1 cellular context compared by ENCODE assay signal in genomic region chr16:19186403-19186802, GRCh38.
TF ChIP-seq lines count a peak whose summit lies in the region.

No MANE protein-coding gene starts in this region.

TF ChIP-seq in GM23338, 12 proteins besides CTCF, POLR2A, EP300 and RAD21 (continued from another document):
- TF ChIP-seq STAT1 (IDR thresholded peaks at IDR 0.05; ENCODE audit: unreplicated experiment) = no peak
- no peak for TF ChIP-seq EZH2 (IDR thresholded peaks at IDR 0.05; ENCODE audit: low read depth, unreplicated experiment)
- no peak for TF ChIP-seq NANOG (IDR thresholded peaks at IDR 0.05; ENCODE audit: borderline replicate concordance)
- TF ChIP-seq EZH2phosphoT487 (IDR thresholded peaks at IDR 0.05; ENCODE audit: unreplicated experiment) = no peak
- TF ChIP-seq ZNF462 (CRISPR knock-in tag; IDR thresholded peaks at IDR 0.05) = no peak
- TF ChIP-seq ETS1 (IDR thresholded peaks at IDR 0.05) = no peak
- no peak for TF ChIP-seq ZNF114 (CRISPR knock-in tag; IDR thresholded peaks at IDR 0.05)
- TF ChIP-seq JUNB (IDR thresholded peaks at IDR 0.05; ENCODE audit: unreplicated experiment) = no peak
- no peak for TF ChIP-seq POLR2AphosphoS5 (IDR thresholded peaks at IDR 0.05; ENCODE audit: low read depth)
- TF ChIP-seq ZNF331 (CRISPR knock-in tag; IDR thresholded peaks at IDR 0.05; ENCODE audit: low read depth) = no peak
